ENCODE assay signal across 17 cellular contexts in genomic region chr5:8686707-8687106, GRCh38.
DNase-seq lines count a peak whose midpoint lies in the region; ATAC-seq and TF ChIP-seq lines count a peak whose summit lies in the region.
"Had no signal": no experiment of that assay in that cellular context is flagged by ENCODE, and none has a peak within 500 bp of the region (broad histone marks: within the 10 kb centered on the region; RNA-seq: fewer than 3 reads in every experiment).

No MANE protein-coding gene starts in this region.

- H3K27me3 ChIP-seq in GM23248 (replicated peaks; ENCODE audit: insufficient read depth): no peaks in the 10 kb centered on the region
- no peaks in the 10 kb centered on the region for H3K27me3 ChIP-seq in ascending aorta
- H3K27me3 ChIP-seq in smooth muscle cell (ENCODE audit: low read depth): no peaks in the 10 kb centered on the region
- H3K27me3 ChIP-seq: BLaER1 had no signal

- H2AFZ ChIP-seq in GM23248 (peak overlapping the region; percentile 59), smooth muscle cell (ENCODE audit: low read depth) (peak overlapping the region; percentile 54)

- in situ Hi-C loops in GM23248 (cut with MboI): no loop called here

- no peaks in the 10 kb centered on the region for H3K36me3 Mint-ChIP-seq in CD14-positive monocyte
- H3K36me3 Mint-ChIP-seq: activated naive CD4-positive, alpha-beta T cell treated with anti-CD3 and anti-CD28 coated beads, Interleukin-2, amount 50 U/mL, for 24 hours had no signal

- H3K27ac ChIP-seq in GM23248 (peak overlapping the region; percentile 16; the same call in 1 of the 2 replicates), ascending aorta (peak overlapping the region; percentile 52 to 57), smooth muscle cell (ENCODE audit: low read depth) (no peak overlapping the region)
- H3K27ac ChIP-seq: BLaER1 had no signal

- H3K4me3 ChIP-seq in GM23248 (peak overlapping the region; percentile 58), ascending aorta (peak overlapping the region in 1 of 2 donors; percentile 39), foreskin fibroblast (ENCODE audit: low read depth in 1 of 2, low read length in 2 of 2) (no peak overlapping the region), smooth muscle cell (no peak overlapping the region)
- H3K4me3 ChIP-seq: BLaER1 had no signal

- TF ChIP-seq CTCF in ascending aorta (IDR thresholded peaks at IDR 0.05): no peak
- no peak for TF ChIP-seq CTCF in foreskin fibroblast (IDR thresholded peaks at IDR 0.05; ENCODE audit: low read depth, low read length)
- no peak for TF ChIP-seq CTCF in smooth muscle cell (IDR thresholded peaks at IDR 0.05; ENCODE audit: borderline replicate concordance, insufficient read depth, poor library complexity, severe bottlenecking)
- no peak for TF ChIP-seq CTCF in CD14-positive monocyte (IDR thresholded peaks at IDR 0.05)

- no peaks in the 10 kb centered on the region for H3K9me3 ChIP-seq in GM23248 (ENCODE audit: low read depth)
- no peaks in the 10 kb centered on the region for H3K9me3 ChIP-seq in ascending aorta
- no peaks in the 10 kb centered on the region for H3K9me3 ChIP-seq in smooth muscle cell (replicated peaks; ENCODE audit: low read depth)
- H3K9me3 ChIP-seq: BLaER1 had no signal

- DNase-seq in GM23248 (peak; percentile 81), ascending aorta (ENCODE audit: low spot score in 2 of 2) (peak in 1 of 2 donors; percentile 70), foreskin fibroblast (peak; percentile 32 to 68), smooth muscle cell (lab: John Stamatoyannopoulos, UW; ENCODE audit: unreplicated experiment) (no peak), left lobe of liver (ENCODE audit: low spot score) (no peak), CD14-positive monocyte (ENCODE audit: low spot score) (no peak), DMS114 treated with DMSO at 0.1 percent for 48 hours (lab: John Stamatoyannopoulos, UW; ENCODE audit: unreplicated experiment) (no peak)
- DNase-seq: activated CD4-positive, alpha-beta T cell treated with anti-CD3 and anti-CD28 coated beads, Interleukin-2, amount 10 ng/mL, durations not matched to agents 24 days and 14 days; activated T-cell treated with anti-CD3 and anti-CD28 coated beads for 4 hours; central memory CD4-positive, alpha-beta T cell; DMS53; Kasumi-1; NCI-H187; NCI-H748 treated with DMSO at 0.1 percent for 48 hours; stimulated activated naive CD4-positive, alpha-beta T cell treated with Interleukin-2 at 50 U/mL for 16 hours had no signal

- H3K36me3 ChIP-seq in GM23248 (ENCODE audit: low read depth): no peaks in the 10 kb centered on the region
- no peaks in the 10 kb centered on the region for H3K36me3 ChIP-seq in ascending aorta
- no peaks in the 10 kb centered on the region for H3K36me3 ChIP-seq in smooth muscle cell (ENCODE audit: low read depth)
- H3K36me3 ChIP-seq: BLaER1 had no signal

- peaks cover 0 to 2% (median 0%) of the 10 kb centered on the region in 3 donors for H3K27me3 Mint-ChIP-seq in CD14-positive monocyte (ENCODE audit: low read depth in 3 of 3)
- H3K27me3 Mint-ChIP-seq: activated CD4-positive, alpha-beta T cell treated with anti-CD3 and anti-CD28 coated beads, Interleukin-2, amount 10 ng/mL, durations not matched to agents 24 days and 14 days; activated naive CD4-positive, alpha-beta T cell treated with anti-CD3 and anti-CD28 coated beads, Interleukin-2, amount 50 U/mL, for 24 hours had no signal

- ATAC-seq in left lobe of liver: no peak

- intact Hi-C loops in ascending aorta (cut with DNase I) (loop anchor here (2.0 to 10.0 kb wide), 2 partner anchors 782 to 860 kb away; partner anchors contain the start of gene SEMA5A), CD14-positive monocyte (cut with micrococcal nuclease) (no loop called here)

- peaks cover 5% of the 10 kb centered on the region; the same call in 1 of the 2 replicates for H3K9me2 ChIP-seq in GM23248 (ENCODE audit: insufficient read depth)

- H3K4me2 ChIP-seq in GM23248 (ENCODE audit: unreplicated experiment): peak overlapping the region; percentile 69
- no peak overlapping the region for H3K4me2 ChIP-seq in smooth muscle cell
- H3K4me2 ChIP-seq: BLaER1 had no signal

- peak overlapping the region; percentile 33 for H3K9ac ChIP-seq in GM23248
- H3K9ac ChIP-seq in smooth muscle cell (ENCODE audit: low read depth): no peak overlapping the region
- H3K9ac ChIP-seq: BLaER1 had no signal

- 19 to 28% methylated on average over 2 of the region's 2 CpGs for WGBS in GM23248 (ENCODE audit: low coverage in 1 of 2, low lambda C conversion rate in 2 of 2, missing lambda C conversion rate in 2 of 2), 2 experiments
- 81% methylated on average over 2 of the region's 2 CpGs for WGBS in smooth muscle cell (ENCODE audit: low lambda C conversion rate)

- H4K20me1 ChIP-seq in GM23248 (ENCODE audit: insufficient read depth): no peaks in the 10 kb centered on the region
- no peaks in the 10 kb centered on the region for H4K20me1 ChIP-seq in smooth muscle cell (ENCODE audit: low read depth)
- H4K20me1 ChIP-seq: BLaER1 had no signal

- H3F3A ChIP-seq in GM23248 (ENCODE audit: insufficient read depth) (peaks cover 8% of the 10 kb centered on the region), smooth muscle cell (ENCODE audit: low read depth) (no peaks in the 10 kb centered on the region)

- H3K79me2 ChIP-seq in GM23248 (ENCODE audit: insufficient read depth): no peaks in the 10 kb centered on the region
- no peaks in the 10 kb centered on the region for H3K79me2 ChIP-seq in smooth muscle cell (ENCODE audit: low read depth)

- peaks cover 0 to 3% (median 0%) of the 10 kb centered on the region in 7 donors for H3K9me3 Mint-ChIP-seq in CD14-positive monocyte
- H3K9me3 Mint-ChIP-seq: activated CD4-positive, alpha-beta T cell treated with anti-CD3 and anti-CD28 coated beads, Interleukin-2, amount 10 ng/mL, durations not matched to agents 24 days and 14 days; activated naive CD4-positive, alpha-beta T cell treated with anti-CD3 and anti-CD28 coated beads, Interleukin-2, amount 50 U/mL, for 24 hours had no signal

- H3K4me1 ChIP-seq in GM23248 (ENCODE audit: insufficient read depth) (peaks cover 13% of the 10 kb centered on the region), ascending aorta (peaks cover 0 to 9% of the 10 kb centered on the region in 2 donors), smooth muscle cell (ENCODE audit: low read depth) (no peaks in the 10 kb centered on the region)

- no peak overlapping the region for H3K27ac Mint-ChIP-seq in CD14-positive monocyte
- H3K27ac Mint-ChIP-seq: activated CD4-positive, alpha-beta T cell treated with anti-CD3 and anti-CD28 coated beads, Interleukin-2, amount 10 ng/mL, durations not matched to agents 24 days and 14 days; activated naive CD4-positive, alpha-beta T cell treated with anti-CD3 and anti-CD28 coated beads, Interleukin-2, amount 50 U/mL, for 24 hours had no signal

- H3K4me1 Mint-ChIP-seq in CD14-positive monocyte: no peaks in the 10 kb centered on the region
- H3K4me1 Mint-ChIP-seq: activated CD4-positive, alpha-beta T cell treated with anti-CD3 and anti-CD28 coated beads, Interleukin-2, amount 10 ng/mL, durations not matched to agents 24 days and 14 days; activated naive CD4-positive, alpha-beta T cell treated with anti-CD3 and anti-CD28 coated beads, Interleukin-2, amount 50 U/mL, for 24 hours had no signal

- H3K4me3 Mint-ChIP-seq in CD14-positive monocyte: no peak overlapping the region
- H3K4me3 Mint-ChIP-seq: activated CD4-positive, alpha-beta T cell treated with anti-CD3 and anti-CD28 coated beads, Interleukin-2, amount 10 ng/mL, durations not matched to agents 24 days and 14 days; activated naive CD4-positive, alpha-beta T cell treated with anti-CD3 and anti-CD28 coated beads, Interleukin-2, amount 50 U/mL, for 24 hours had no signal

Comparison
In these comparisons a context has a peak if more than half of its experiments do, and no peak if none do; other contexts are left out.
1. DNase-seq: peak in GM23248 (single experiment) and foreskin fibroblast (2 of 2); none in smooth muscle cell (single experiment), left lobe of liver (single experiment), CD14-positive monocyte (single experiment) and DMS114 treated with DMSO at 0.1 percent for 48 hours (single experiment).